Comparison of ENCODE assay signal across 28 cellular contexts in the genomic region with DNA sequence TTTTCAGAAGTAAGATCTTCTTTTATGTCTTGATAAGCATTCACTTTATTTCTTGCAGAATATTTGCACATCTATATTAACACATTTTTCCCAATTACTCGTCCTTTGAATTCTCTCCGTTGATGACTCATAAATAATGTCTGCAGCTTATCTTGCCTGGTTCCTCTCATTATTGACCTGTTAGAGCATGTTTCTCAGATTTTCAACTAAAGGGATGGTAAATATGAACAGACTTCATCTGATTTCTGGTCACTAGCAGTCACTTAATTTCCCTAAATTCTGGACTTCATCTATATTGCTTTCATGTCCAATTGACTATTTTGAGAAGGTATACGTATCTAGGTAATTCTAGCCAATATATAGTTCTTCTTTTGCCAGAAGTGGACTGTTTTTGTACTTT. TPM values are rescaled to one million over a fixed set of nuclear protein-coding genes. Genes with fewer than 3 reads are reported as not detected.
"Had no signal": no experiment of that assay in that cellular context is flagged by ENCODE, and none has a peak within 500 bp of the region (broad histone marks: within the 10 kb centered on the region; RNA-seq: fewer than 3 reads in every experiment).

No MANE protein-coding gene starts in this region.

- H3K4me3 Mint-ChIP-seq: endodermal cell; naive thymus-derived CD4-positive, alpha-beta T cell; stimulated activated effector memory CD8-positive, alpha-beta T cell treated with anti-CD3 and anti-CD28 coated beads, Interleukin-12 subunit alpha, Interleukin-12 subunit beta, amount 100 ng/mL, for 72 hours had no signal

- H3K27me3 Mint-ChIP-seq: naive thymus-derived CD4-positive, alpha-beta T cell had no signal

- H3K36me3 ChIP-seq: gastroesophageal sphincter, heart left ventricle, left ventricle myocardium inferior, neutrophil, right lobe of liver, tibial nerve, upper lobe of right lung had no signal

- H3K27me3 ChIP-seq: gastroesophageal sphincter, neutrophil, right lobe of liver, testis, tibial nerve, upper lobe of right lung had no signal

- H3K27ac Mint-ChIP-seq: endodermal cell; naive thymus-derived CD4-positive, alpha-beta T cell; stimulated activated effector memory CD8-positive, alpha-beta T cell treated with anti-CD3 and anti-CD28 coated beads, Interleukin-12 subunit alpha, Interleukin-12 subunit beta, amount 100 ng/mL, for 72 hours had no signal

- H3K9me3 Mint-ChIP-seq: endodermal cell; stimulated activated effector memory CD8-positive, alpha-beta T cell treated with anti-CD3 and anti-CD28 coated beads, Interleukin-12 subunit alpha, Interleukin-12 subunit beta, amount 100 ng/mL, for 72 hours had no signal

- FAIRE-seq: endothelial cell of umbilical vein had no signal

- H3K36me3 Mint-ChIP-seq: naive thymus-derived CD4-positive, alpha-beta T cell; stimulated activated effector memory CD8-positive, alpha-beta T cell treated with anti-CD3 and anti-CD28 coated beads, Interleukin-12 subunit alpha, Interleukin-12 subunit beta, amount 100 ng/mL, for 72 hours had no signal

- ATAC-seq: gastroesophageal sphincter; heart left ventricle; left cardiac atrium; naive thymus-derived CD4-positive, alpha-beta T cell; psoas muscle; right lobe of liver; stimulated activated effector memory CD8-positive, alpha-beta T cell treated with anti-CD3 and anti-CD28 coated beads, Interleukin-12 subunit alpha, Interleukin-12 subunit beta, amount 100 ng/mL, for 72 hours; stimulated activated naive CD8-positive, alpha-beta T cell treated with anti-CD3 and anti-CD28 coated beads, Interleukin-15, Interleukin-2, amounts not matched to agents 100 U/mL and 50 U/mL, for 24 hours; upper lobe of right lung had no signal

- H3K4me1 Mint-ChIP-seq: naive thymus-derived CD4-positive, alpha-beta T cell; stimulated activated effector memory CD8-positive, alpha-beta T cell treated with anti-CD3 and anti-CD28 coated beads, Interleukin-12 subunit alpha, Interleukin-12 subunit beta, amount 100 ng/mL, for 72 hours had no signal

- DNase-seq: caudate nucleus; effector CD4-positive, alpha-beta T cell; endodermal cell; heart left ventricle; hippocampal formation; kidney; left cardiac atrium; left ventricle myocardium inferior; mesendoderm; naive thymus-derived CD4-positive, alpha-beta T cell; psoas muscle; retina; right lobe of liver; stimulated activated CD4-positive, alpha-beta T cell treated with anti-CD3 and anti-CD28 coated beads, Interleukin-4, amount 100 ng/mL, for 1 hour; stimulated activated CD8-positive, alpha-beta memory T cell treated with anti-CD3 and anti-CD28 coated beads, Interleukin-4, amount 100 ng/mL, for 48 hours; stimulated activated naive CD8-positive, alpha-beta T cell treated with anti-CD3 and anti-CD28 coated beads, Interleukin-15, Interleukin-2, amounts not matched to agents 100 U/mL and 50 U/mL, for 24 hours; testis; upper lobe of right lung had no signal

- H3K4me3 ChIP-seq: coronary artery, gastroesophageal sphincter, heart left ventricle, left ventricle myocardium inferior, lung, psoas muscle, right lobe of liver, testis, tibial nerve, upper lobe of right lung had no signal

RNA-seq across cellular contexts. Expression of gene PIK3C2G, which starts 6.1 kb away (rescaled TPM):
- total RNA-seq: chondrocyte; endodermal cell; endothelial cell of umbilical vein; fibroblast of villous mesenchyme; heart left ventricle; left cardiac atrium; left ventricle myocardium inferior; naive thymus-derived CD4-positive, alpha-beta T cell; osteoblast; psoas muscle had no signal
